In the genomic region with DNA sequence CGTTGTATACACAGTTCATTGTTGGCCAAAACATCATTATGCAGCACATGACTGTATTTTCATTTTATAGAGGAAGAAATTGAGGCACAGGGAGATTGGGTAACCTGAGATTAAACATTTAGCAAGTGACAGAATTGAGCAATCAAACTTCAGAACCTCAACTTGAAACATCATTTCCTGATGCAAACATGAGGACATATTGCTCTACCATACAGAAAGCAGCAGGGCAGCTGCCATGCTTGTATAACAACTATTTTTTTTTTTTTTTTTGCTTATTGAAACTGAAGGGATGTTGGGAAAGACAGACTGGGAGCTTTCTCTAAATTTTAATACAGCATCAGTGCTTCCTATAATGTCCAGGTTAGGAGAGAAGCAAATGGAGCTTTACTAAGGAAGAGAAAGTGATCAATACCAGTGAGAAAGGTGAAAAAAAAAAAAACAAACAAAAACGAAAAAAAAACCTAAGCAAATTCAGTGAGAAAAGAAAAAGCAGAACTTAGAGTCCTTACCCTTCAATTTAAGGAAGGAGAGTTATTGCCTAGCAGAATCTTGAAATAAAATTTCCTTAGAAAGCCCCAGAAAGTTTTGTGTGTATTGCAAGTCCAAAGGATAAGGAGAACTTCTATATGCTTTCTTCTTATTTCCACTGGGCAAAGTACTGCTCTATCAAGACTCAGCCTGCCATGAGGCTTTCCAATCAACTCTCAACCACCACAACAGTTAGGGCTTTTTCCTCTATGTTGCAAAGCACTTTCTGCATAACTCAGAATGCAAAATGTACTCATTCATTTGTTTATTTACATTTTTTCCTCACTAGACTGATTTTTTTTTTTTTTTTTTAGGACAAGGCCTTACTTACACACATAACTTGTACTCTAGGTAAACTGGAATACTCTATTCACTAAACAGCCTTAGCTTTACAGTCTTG, we compare ENCODE assay signal across 13 cellular contexts. TPM values are rescaled to one million over a fixed set of nuclear protein-coding genes. Genes with fewer than 3 reads are reported as not detected.
DNase-seq lines count a peak whose midpoint lies in the region; ATAC-seq and TF ChIP-seq lines count a peak whose summit lies in the region.
"Had no signal": no experiment of that assay in that cellular context is flagged by ENCODE, and none has a peak within 500 bp of the region (broad histone marks: within the 10 kb centered on the region; RNA-seq: fewer than 3 reads in every experiment).

No MANE protein-coding gene starts in this region.

- intact Hi-C loops in left lung (cut with DNase I) = no loop called here
- intact Hi-C loops in activated T-helper 2 cell treated with anti-CD3 and anti-CD28 coated beads, Interferon-gamma antibody, Interleukin-2, Interleukin-4, amounts not matched to agents 10 μg/mL and 5 μg/mL and 100 μg/mL, durations not matched to agents 14 hours and 24 hours and 36 hours (cut with micrococcal nuclease) = no loop called here

- H3K4me1 Mint-ChIP-seq in activated T-helper 2 cell treated with anti-CD3 and anti-CD28 coated beads, Interferon-gamma antibody, Interleukin-2, Interleukin-4, amounts not matched to agents 10 μg/mL and 5 μg/mL and 100 μg/mL, durations not matched to agents 14 hours and 24 hours and 36 hours (ENCODE audit: low read depth) = peaks cover 45% of the 10 kb centered on the region

- peaks cover 0 to 17% of the 10 kb centered on the region in 2 donors for H3K9me3 ChIP-seq in left lung

- no peaks in the 10 kb centered on the region for H3K27me3 ChIP-seq in left lung
- H3K27me3 ChIP-seq: ascending aorta had no signal

- no peak overlapping the region for H3K27ac Mint-ChIP-seq in activated T-helper 2 cell treated with anti-CD3 and anti-CD28 coated beads, Interferon-gamma antibody, Interleukin-2, Interleukin-4, amounts not matched to agents 10 μg/mL and 5 μg/mL and 100 μg/mL, durations not matched to agents 14 hours and 24 hours and 36 hours

- H3K4me3 Mint-ChIP-seq in activated T-helper 2 cell treated with anti-CD3 and anti-CD28 coated beads, Interferon-gamma antibody, Interleukin-2, Interleukin-4, amounts not matched to agents 10 μg/mL and 5 μg/mL and 100 μg/mL, durations not matched to agents 14 hours and 24 hours and 36 hours (ENCODE audit: low read depth) = no peak overlapping the region

- no peaks in the 10 kb centered on the region for H3K36me3 ChIP-seq in left lung
- H3K36me3 ChIP-seq: ascending aorta had no signal

- H3K4me3 ChIP-seq in left lung = no peak overlapping the region
- H3K4me3 ChIP-seq: ascending aorta had no signal

- no peak for TF ChIP-seq CTCF in left lung (IDR thresholded peaks at IDR 0.05)

- peaks cover 0 to 52% of the 10 kb centered on the region in 2 donors for H3K4me1 ChIP-seq in left lung
- H3K4me1 ChIP-seq: ascending aorta had no signal

- H3K9me3 Mint-ChIP-seq in activated T-helper 2 cell treated with anti-CD3 and anti-CD28 coated beads, Interferon-gamma antibody, Interleukin-2, Interleukin-4, amounts not matched to agents 10 μg/mL and 5 μg/mL and 100 μg/mL, durations not matched to agents 14 hours and 24 hours and 36 hours = peaks cover 12% of the 10 kb centered on the region

- H3K27me3 Mint-ChIP-seq in activated T-helper 2 cell treated with anti-CD3 and anti-CD28 coated beads, Interferon-gamma antibody, Interleukin-2, Interleukin-4, amounts not matched to agents 10 μg/mL and 5 μg/mL and 100 μg/mL, durations not matched to agents 14 hours and 24 hours and 36 hours (ENCODE audit: low read depth) = no peaks in the 10 kb centered on the region

- H3K36me3 Mint-ChIP-seq in activated T-helper 2 cell treated with anti-CD3 and anti-CD28 coated beads, Interferon-gamma antibody, Interleukin-2, Interleukin-4, amounts not matched to agents 10 μg/mL and 5 μg/mL and 100 μg/mL, durations not matched to agents 14 hours and 24 hours and 36 hours (ENCODE audit: low read depth) = peaks cover 70% of the 10 kb centered on the region

- ATAC-seq in GM19035 (IDR thresholded peaks at IDR 0.05; ENCODE audit: unreplicated experiment) (peak; percentile 44), left lung (peak; percentile 10)
- no peak for ATAC-seq in activated CD4-positive, CD25-positive, alpha-beta regulatory T cell treated with anti-CD3 and anti-CD28 coated beads, Interleukin-2, amount 50 U/mL, for 24 hours
- ATAC-seq: sciatic nerve had no signal

- DNase-seq in CD1c-positive myeloid dendritic cell (ENCODE audit: extremely low spot score) (peak; percentile 74), SIG-M5 (lab: John Stamatoyannopoulos, UW) (peak; percentile 87), left lung (no peak), AG08396 (ENCODE audit: low spot score) (no peak)
- DNase-seq in activated T-helper 2 cell treated with anti-CD3 and anti-CD28 coated beads, Interferon-gamma antibody, Interleukin-2, Interleukin-4, amounts not matched to agents 10 μg/mL and 5 μg/mL and 100 μg/mL, durations not matched to agents 14 hours and 24 hours and 36 hours (ENCODE audit: low spot score) = no peak
- DNase-seq in effector CD4-positive, alpha-beta T cell = no peak
- DNase-seq: activated CD4-positive, alpha-beta T cell treated with anti-CD3 and anti-CD28 coated beads for 4 hours; Caco-2; NCI-H2107 had no signal

- peak overlapping the region; percentile 53 to 83 for H3K27ac ChIP-seq in left lung
- H3K27ac ChIP-seq: ascending aorta had no signal

RNA-seq across cellular contexts. Expression of a gene that starts 21.6 kb away (rescaled TPM):
- 100 to 1,000 TPM in 1 of 2 donors, 10 to 100 TPM in 1; 87.9 to 114 TPM for total RNA-seq in left lung
- total RNA-seq in activated T-helper 2 cell treated with anti-CD3 and anti-CD28 coated beads, Interferon-gamma antibody, Interleukin-2, Interleukin-4, amounts not matched to agents 10 μg/mL and 5 μg/mL and 100 μg/mL, durations not matched to agents 14 hours and 24 hours and 36 hours = 67.8 and 71.7 TPM in 2 replicates

Comparison
In these comparisons a context has a peak if more than half of its experiments do, and no peak if none do; other contexts are left out.
1. DNase-seq: peak in CD1c-positive myeloid dendritic cell (single experiment) and SIG-M5 (single experiment); none in left lung (0 of 2), activated T-helper 2 cell treated with anti-CD3 and anti-CD28 coated beads, Interferon-gamma antibody, Interleukin-2, Interleukin-4, amounts not matched to agents 10 μg/mL and 5 μg/mL and 100 μg/mL, durations not matched to agents 14 hours and 24 hours and 36 hours (single experiment), effector CD4-positive, alpha-beta T cell (single experiment) and AG08396 (single experiment).
2. ATAC-seq: peak in GM19035 (single experiment) and left lung (single experiment); none in activated CD4-positive, CD25-positive, alpha-beta regulatory T cell treated with anti-CD3 and anti-CD28 coated beads, Interleukin-2, amount 50 U/mL, for 24 hours (0 of 2).